1 cellular context compared by ENCODE assay signal in genomic region chr1:74673351-74674111, GRCh38.
TF ChIP-seq lines count a peak whose summit lies in the region.

A gene with protein sequence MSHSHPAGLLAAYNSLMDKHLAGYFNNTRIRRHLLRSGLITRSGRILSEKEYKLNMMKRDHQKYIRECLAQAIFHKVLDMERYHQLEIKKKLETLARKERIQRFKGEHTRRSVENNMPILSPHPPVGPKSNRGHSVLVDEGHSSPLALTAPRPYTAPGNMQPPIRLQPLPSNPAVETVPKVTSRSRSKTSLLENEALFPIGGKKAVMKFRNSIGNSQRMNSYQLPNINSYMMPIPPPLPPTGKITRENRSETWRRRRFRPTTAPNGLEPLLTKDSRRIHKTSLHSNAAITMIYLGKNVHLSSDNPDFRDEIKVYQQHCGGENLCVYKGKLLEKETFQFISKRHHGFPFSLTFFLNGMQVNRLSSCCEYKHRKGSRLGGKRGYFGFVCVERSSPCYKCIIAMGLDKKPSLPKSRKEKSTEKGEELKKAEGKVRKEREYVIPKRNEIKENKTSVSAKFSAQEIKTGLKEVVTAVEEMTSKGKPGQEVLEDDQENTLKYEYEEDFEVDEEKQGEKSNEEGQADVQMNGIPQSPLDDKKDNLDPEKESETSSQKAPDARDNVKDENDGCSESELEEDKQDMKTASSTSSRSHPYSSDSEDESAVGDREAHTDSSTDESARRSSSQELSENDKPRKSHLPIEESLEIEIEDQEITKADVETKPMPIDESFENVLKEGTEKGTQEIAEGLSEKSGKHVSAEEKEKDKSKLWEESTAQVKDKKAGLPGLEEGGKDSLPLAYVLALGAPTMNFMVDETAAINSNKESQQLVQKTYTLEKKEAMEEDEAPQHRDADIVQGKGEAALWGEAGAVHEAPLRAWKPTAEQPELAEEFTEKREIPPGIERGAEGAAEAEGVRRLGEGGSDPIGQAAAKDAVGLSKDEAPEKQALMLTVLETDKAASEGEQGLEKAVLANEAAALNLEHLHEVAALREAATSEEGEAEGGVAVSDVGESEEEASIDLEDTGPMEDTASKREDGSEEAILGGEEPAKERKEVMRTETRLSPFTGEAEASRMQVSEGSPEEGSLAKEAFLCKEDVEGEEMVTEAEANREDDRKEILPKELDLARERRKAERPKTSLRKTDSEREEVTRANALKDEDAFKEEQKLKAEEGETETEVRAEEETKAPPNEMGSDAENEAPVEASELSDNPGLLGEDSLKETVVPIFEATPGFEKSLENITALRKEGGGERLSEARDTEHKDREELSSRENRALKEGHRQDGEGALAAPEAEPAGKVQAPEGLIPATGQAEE (N-terminal part only) (minus strand): TSS chr1:74673792. CDS start chr1:74673519, 273 bp downstream.

TF ChIP-seq in SK-N-SH, 30 proteins besides CTCF, POLR2A, EP300 and RAD21 (continued from another document):
- no peak for TF ChIP-seq NFIC (IDR thresholded peaks at IDR 0.05; ENCODE audit: borderline replicate concordance)
- no peak for TF ChIP-seq FOXM1 (IDR thresholded peaks at IDR 0.05; ENCODE audit: low read depth)
- no peak for TF ChIP-seq SMC3 (IDR thresholded peaks at IDR 0.05; ENCODE audit: low read depth, low read length)
TF ChIP-seq in SK-N-SH: peak in this region for 0.
